In the genomic region with DNA sequence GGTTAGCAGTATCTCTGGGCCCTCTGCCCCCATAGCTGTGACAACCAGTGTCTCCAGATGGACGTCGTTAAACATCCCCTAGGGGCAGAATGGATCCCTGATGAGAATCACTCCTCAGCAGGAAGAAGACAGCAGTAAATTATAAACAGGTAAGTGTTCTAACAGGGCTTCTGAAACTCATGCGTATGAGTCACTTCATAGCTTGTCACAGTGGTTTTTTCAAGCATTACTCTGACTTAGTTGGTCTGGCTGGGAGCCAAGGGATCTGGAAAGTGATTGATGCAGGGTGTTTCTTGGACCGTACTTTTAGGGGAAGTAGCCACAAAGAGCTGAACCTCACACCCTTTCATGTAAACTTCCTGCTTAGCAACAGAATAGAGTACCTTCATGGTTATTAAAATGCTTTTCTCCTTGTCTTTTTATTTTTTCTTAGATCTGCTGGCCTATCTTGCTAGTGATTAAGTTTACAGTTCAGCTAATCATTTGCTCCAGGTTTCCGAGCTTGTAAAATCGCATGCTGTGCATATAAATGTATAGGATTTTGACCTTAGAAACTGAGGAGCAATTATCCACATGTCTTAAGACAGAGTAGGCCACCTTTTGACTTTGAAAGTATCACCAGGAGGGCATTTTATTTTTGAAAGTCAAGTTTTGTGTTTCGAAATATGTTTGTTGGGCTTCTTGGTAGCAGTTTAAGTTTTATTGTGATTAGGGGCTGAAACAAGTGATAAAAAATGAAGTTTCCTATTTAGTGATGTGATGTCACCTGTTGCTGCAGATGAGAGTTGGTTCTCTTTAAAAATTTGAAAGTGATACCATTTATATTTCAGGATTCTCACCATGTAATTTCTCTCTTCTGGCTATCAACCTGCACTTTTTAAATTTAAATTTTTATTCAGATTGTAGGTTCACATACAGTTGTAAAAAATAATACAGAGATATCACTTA, we compare ENCODE assay signal across 8 cellular contexts.
DNase-seq lines count a peak whose midpoint lies in the region; ATAC-seq and TF ChIP-seq lines count a peak whose summit lies in the region.

No MANE protein-coding gene starts in this region.

- no peaks in the 10 kb centered on the region for H3K9me3 ChIP-seq in HEK293 (ENCODE audit: control insufficient read depth, insufficient read depth, low read depth, low read length)

- H3K4me3 Mint-ChIP-seq in activated CD8-positive, alpha-beta memory T cell treated with anti-CD3 and anti-CD28 coated beads, Interleukin-2, amount 10 ng/mL, durations not matched to agents 7 days and 5 days: no peak overlapping the region

- peaks cover 7% of the 10 kb centered on the region for H3K4me1 Mint-ChIP-seq in activated CD8-positive, alpha-beta memory T cell treated with anti-CD3 and anti-CD28 coated beads, Interleukin-2, amount 10 ng/mL, durations not matched to agents 7 days and 5 days

- peak; percentile 16 for ATAC-seq in activated CD8-positive, alpha-beta memory T cell treated with anti-CD3 and anti-CD28 coated beads, Interleukin-2, amount 10 ng/mL, durations not matched to agents 7 days and 5 days
- peak; percentile 99 for ATAC-seq in foreskin keratinocyte

- H3K9me3 Mint-ChIP-seq in activated CD8-positive, alpha-beta memory T cell treated with anti-CD3 and anti-CD28 coated beads, Interleukin-2, amount 10 ng/mL, durations not matched to agents 7 days and 5 days (ENCODE audit: low read depth): peaks cover 2% of the 10 kb centered on the region

- POLR2A ChIA-PET in HEK293 (lab: Yijun Ruan, JAX): interaction anchor here (1.4 to 2.1 kb wide), 2 partner anchors 332 to 334 kb away, joined by 3 to 15 read pairs; partner anchors contain the start of gene PTPRG

- CTCF ChIA-PET in HEK293 (lab: Yijun Ruan, JAX): interaction anchor here (0.7 to 1.7 kb wide), 4 partner anchors 10 to 46 kb away, joined by 4 to 5 read pairs (median 5); no protein-coding TSS in a partner anchor
- CTCF ChIA-PET in activated CD8-positive, alpha-beta memory T cell treated with anti-CD3 and anti-CD28 coated beads, Interleukin-2, amount 10 ng/mL, durations not matched to agents 7 days and 5 days (lab: Charles Lee): no interaction called here

- H3K27ac ChIP-seq in HEK293 (ENCODE audit: extremely low read depth, low read depth, low read length) (peak overlapping the region; percentile 65), foreskin keratinocyte (no peak overlapping the region)

- H3K4me1 ChIP-seq in HEK293 (ENCODE audit: control insufficient read depth, insufficient read depth, low read length) (peaks cover 17% of the 10 kb centered on the region), foreskin keratinocyte (peaks cover 20% of the 10 kb centered on the region)

- DNase-seq in A172 (ENCODE audit: low spot score) (peak; percentile 90), GM12864 (ENCODE audit: low read depth) (peak; percentile 85), LHCN-M2 (ENCODE audit: low read depth) (peak; percentile 85), foreskin keratinocyte (peak; percentile 93 to 97), pulmonary artery endothelial cell (ENCODE audit: low read depth, low spot score) (peak; percentile 84), NCI-H1048 (lab: John Stamatoyannopoulos, UW) (no peak)
- DNase-seq in activated CD8-positive, alpha-beta memory T cell treated with anti-CD3 and anti-CD28 coated beads, Interleukin-2, amount 10 ng/mL, durations not matched to agents 7 days and 5 days: peak; percentile 45

- no peaks in the 10 kb centered on the region for H3K36me3 ChIP-seq in HEK293 (ENCODE audit: control insufficient read depth in 2 of 2, insufficient read depth in 1 of 2, low read length in 2 of 2)

- TF ChIP-seq CTCF in GM12864 (IDR thresholded peaks at IDR 0.05; ENCODE audit: low read depth, low read length, missing control alignments): no peak
- no peak for TF ChIP-seq CTCF in HEK293 (tag by site-specific recombination; IDR thresholded peaks at IDR 0.05)
- TF ChIP-seq CTCF in foreskin keratinocyte (conservative IDR thresholded peaks at IDR 0.05): peak; percentile 43

- H3K27me3 Mint-ChIP-seq in activated CD8-positive, alpha-beta memory T cell treated with anti-CD3 and anti-CD28 coated beads, Interleukin-2, amount 10 ng/mL, durations not matched to agents 7 days and 5 days: no peaks in the 10 kb centered on the region

- H3K27ac Mint-ChIP-seq in activated CD8-positive, alpha-beta memory T cell treated with anti-CD3 and anti-CD28 coated beads, Interleukin-2, amount 10 ng/mL, durations not matched to agents 7 days and 5 days: no peak overlapping the region

- no peaks in the 10 kb centered on the region for H3K36me3 Mint-ChIP-seq in activated CD8-positive, alpha-beta memory T cell treated with anti-CD3 and anti-CD28 coated beads, Interleukin-2, amount 10 ng/mL, durations not matched to agents 7 days and 5 days

- peaks cover 31% of the 10 kb centered on the region for H3K27me3 ChIP-seq in foreskin keratinocyte

- H3K4me3 ChIP-seq in GM12864 (ENCODE audit: low read depth, low read length): no peak overlapping the region
- H3K4me3 ChIP-seq in HEK293 (ENCODE audit: low read depth, low read length): no peak overlapping the region

TF ChIP-seq in HEK293, 187 proteins besides CTCF, POLR2A, EP300 and RAD21 (continues in another document):
- no peak for TF ChIP-seq ZNF214 (tag by site-specific recombination; IDR thresholded peaks at IDR 0.05; ENCODE audit: borderline replicate concordance)
- peak; percentile 9 for TF ChIP-seq ZNF529 (tag by site-specific recombination; IDR thresholded peaks at IDR 0.05; ENCODE audit: insufficient replicate concordance)
- TF ChIP-seq ZNF558 (tag by site-specific recombination; IDR thresholded peaks at IDR 0.05): peak; percentile 52
- TF ChIP-seq ZNF394 (tag by site-specific recombination; IDR thresholded peaks at IDR 0.05; ENCODE audit: borderline replicate concordance): peak; percentile 90
- TF ChIP-seq ZNF600 (tag by site-specific recombination; IDR thresholded peaks at IDR 0.05): peak; percentile 48; the same call in 1 of the 2 replicates
- peak; percentile 42; the same call in 1 of the 2 replicates for TF ChIP-seq ZBTB7A (tag by site-specific recombination; IDR thresholded peaks at IDR 0.05; ENCODE audit: low read depth)
- TF ChIP-seq ZNF510 (tag by site-specific recombination; IDR thresholded peaks at IDR 0.05; ENCODE audit: insufficient replicate concordance): no peak
- TF ChIP-seq ZNF24 (tag by site-specific recombination; IDR thresholded peaks at IDR 0.05): peak; percentile 88
- peak; percentile 48 for TF ChIP-seq ZNF518A (tag by site-specific recombination; conservative IDR thresholded peaks at IDR 0.05; ENCODE audit: low read depth)
